Comparison of ENCODE assay signal across 20 cellular contexts in the genomic region with DNA sequence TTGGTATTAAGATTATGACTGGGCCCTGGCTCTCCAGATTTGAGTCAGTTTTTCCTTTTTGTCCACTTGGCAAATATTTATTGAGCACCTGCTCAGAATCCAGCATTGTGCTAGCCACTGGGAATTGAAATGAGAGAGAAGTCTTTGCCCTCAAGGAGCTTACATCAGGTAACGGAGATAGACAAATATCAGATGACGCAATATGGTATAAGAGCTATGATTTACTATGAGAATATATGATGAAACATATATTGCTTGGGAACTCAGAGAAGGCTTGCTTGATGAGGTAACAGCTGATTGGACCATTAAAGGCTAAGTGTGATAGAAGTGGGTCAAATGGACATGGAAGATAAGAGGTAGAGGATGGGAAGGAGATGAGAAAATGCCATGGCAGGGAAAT. TPM values are rescaled to one million over a fixed set of nuclear protein-coding genes. Genes with fewer than 3 reads are reported as not detected.
DNase-seq lines count a peak whose midpoint lies in the region; ATAC-seq, FAIRE-seq and TF ChIP-seq lines count a peak whose summit lies in the region.
"Had no signal": no experiment of that assay in that cellular context is flagged by ENCODE, and none has a peak within 500 bp of the region (broad histone marks: within the 10 kb centered on the region; RNA-seq: fewer than 3 reads in every experiment).

No MANE protein-coding gene starts in this region.

- H2BK12ac ChIP-seq in H1 (ENCODE audit: low read depth, low read length): no peak overlapping the region

- dilution Hi-C loops in IMR-90 (cut with HindIII; ENCODE audit: low sequenced_read_pairs, unreplicated experiment): no loop called here

- H2BK20ac ChIP-seq in IMR-90 (ENCODE audit: low read depth, low read length) (no peak overlapping the region), H1 (ENCODE audit: low read length) (no peak overlapping the region)

- H2BK5ac ChIP-seq in IMR-90 (ENCODE audit: low read depth, low read length, poor library complexity, severe bottlenecking) (no peak overlapping the region), H1 (ENCODE audit: low read depth, low read length) (no peak overlapping the region)

- no peak overlapping the region for H3K4me3 ChIP-seq in IMR-90 (ENCODE audit: insufficient read depth, low read depth, low read length)
- H3K4me3 ChIP-seq in H1 (ENCODE audit: extremely low read depth in 1 of 4, insufficient read depth in 2 of 4, low read depth in 3 of 4, low read length in 4 of 4): no peak overlapping the region
- H3K4me3 ChIP-seq in OCI-LY7 (ENCODE audit: low read depth, low read length, poor library complexity, severe bottlenecking): no peak overlapping the region
- H3K4me3 ChIP-seq: GM12878, GM23248 had no signal

- no peak overlapping the region for H3K4me3 Mint-ChIP-seq in activated T-helper 17 cell treated with anti-CD3 and anti-CD28 coated beads, Interleukin-2, amount 50 U/mL, for 72 hours
- H3K4me3 Mint-ChIP-seq: CD8-positive, alpha-beta T cell; H9 had no signal

- H2BK120ac ChIP-seq in IMR-90 (ENCODE audit: low read depth, low read length) (no peak overlapping the region), H1 (replicated peaks; ENCODE audit: low read depth, low read length) (no peak overlapping the region)

- H3K79me1 ChIP-seq in IMR-90 (ENCODE audit: low read depth in 1 of 2, low read length in 2 of 2) (no peaks in the 10 kb centered on the region), H1 (ENCODE audit: low read depth, low read length) (no peaks in the 10 kb centered on the region)

- H3K27ac ChIP-seq in IMR-90 (ENCODE audit: insufficient read depth, low read length) (no peak overlapping the region), H1 (ENCODE audit: low read depth, low read length) (no peak overlapping the region), OCI-LY7 (ENCODE audit: low read depth, low read length, poor library complexity, severe bottlenecking) (no peak overlapping the region)
- H3K27ac ChIP-seq: GM23248 had no signal

- H3K56ac ChIP-seq in IMR-90 (ENCODE audit: extremely low read depth, insufficient read depth, low read length) (no peak overlapping the region), H1 (replicated peaks; ENCODE audit: insufficient read length, low read depth, low read length) (no peak overlapping the region)

- in situ Hi-C loops in IMR-90 (cut with MboI; ENCODE audit: low sequenced_read_pairs): no loop called here

- peaks cover 8% of the 10 kb centered on the region for H3K36me3 ChIP-seq in IMR-90 (ENCODE audit: control insufficient read depth, insufficient read depth, low read length)
- peaks cover 0 to 11% (median 5%) of the 10 kb centered on the region in 4 experiments; a peak in 4 of 8 replicates for H3K36me3 ChIP-seq in H1 (ENCODE audit: control insufficient read depth in 2 of 4, insufficient read depth in 4 of 4, low read length in 3 of 4)
- no peaks in the 10 kb centered on the region for H3K36me3 ChIP-seq in OCI-LY7 (ENCODE audit: insufficient read depth, low read length)

- CTCF ChIA-PET in IMR-90 (lab: Yijun Ruan, JAX) (no interaction called here), H1 (lab: Charles Lee; ENCODE audit: partially characterized antibody) (interaction anchor here (1.2 to 1.8 kb wide), 3 partner anchors 29 to 371 kb away, joined by 3 to 6 read pairs (median 4); no protein-coding TSS in a partner anchor), OCI-LY7 (lab: Charles Lee; ENCODE audit: unreplicated experiment) (no interaction called here)

- H3K4ac ChIP-seq in IMR-90 (ENCODE audit: low read depth, low read length) (no peak overlapping the region), H1 (replicated peaks; ENCODE audit: insufficient read length, low read depth, low read length) (no peak overlapping the region)

- H3K27me3 Mint-ChIP-seq in activated T-helper 17 cell treated with anti-CD3 and anti-CD28 coated beads, Interleukin-2, amount 50 U/mL, for 72 hours: no peaks in the 10 kb centered on the region

- TF ChIP-seq EP300 in H1 (IDR thresholded peaks at IDR 0.05; ENCODE audit: borderline replicate concordance in 1 of 2, low read depth in 2 of 2, low read length in 2 of 2): no peak

- H4K8ac ChIP-seq in IMR-90 (ENCODE audit: low read depth in 2 of 2, low read length in 2 of 2): no peak overlapping the region
- H4K8ac ChIP-seq in H1 (ENCODE audit: extremely low read depth, insufficient read depth, low read length): no peak overlapping the region

- peaks cover 92% of the 10 kb centered on the region for H3K36me3 Mint-ChIP-seq in activated T-helper 17 cell treated with anti-CD3 and anti-CD28 coated beads, Interleukin-2, amount 50 U/mL, for 72 hours (ENCODE audit: low read depth)

- no peaks in the 10 kb centered on the region; the same call in 1 of the 2 replicates for H3K4me1 ChIP-seq in IMR-90 (ENCODE audit: control insufficient read depth, insufficient read depth, low read length)
- no peaks in the 10 kb centered on the region for H3K4me1 ChIP-seq in H1 (replicated peaks in 1 of 4; ENCODE audit: control insufficient read depth in 3 of 4, insufficient read depth in 4 of 4, low read length in 3 of 4)
- H3K4me1 ChIP-seq in OCI-LY7 (ENCODE audit: insufficient read depth, low read length, poor library complexity, severe bottlenecking): no peaks in the 10 kb centered on the region
- H3K4me1 ChIP-seq: Caco-2 had no signal

- H2AK9ac ChIP-seq in IMR-90 (replicated peaks; ENCODE audit: low read depth, low read length, poor library complexity): no peak overlapping the region

- H4K91ac ChIP-seq in IMR-90 (ENCODE audit: insufficient read depth, low read depth, low read length): no peak overlapping the region
- no peak overlapping the region for H4K91ac ChIP-seq in H1 (replicated peaks; ENCODE audit: insufficient read length, low read length)

- no peak overlapping the region for H3K4me2 ChIP-seq in IMR-90 (ENCODE audit: low read depth, low read length)
- no peak overlapping the region for H3K4me2 ChIP-seq in H1 (ENCODE audit: insufficient read depth in 1 of 2, low read depth in 2 of 2, low read length in 2 of 2)
- H3K4me2 ChIP-seq in OCI-LY7 (ENCODE audit: low read length): no peak overlapping the region

- no peaks in the 10 kb centered on the region for H3K9me3 Mint-ChIP-seq in activated T-helper 17 cell treated with anti-CD3 and anti-CD28 coated beads, Interleukin-2, amount 50 U/mL, for 72 hours
- H3K9me3 Mint-ChIP-seq: CD8-positive, alpha-beta T cell; H9 had no signal

- H4K20me1 ChIP-seq in IMR-90 (ENCODE audit: insufficient read depth, low read length) (no peaks in the 10 kb centered on the region), H1 (replicated peaks in 1 of 2; ENCODE audit: control insufficient read depth in 1 of 2, insufficient read depth in 2 of 2, low read length in 2 of 2) (no peaks in the 10 kb centered on the region), OCI-LY7 (ENCODE audit: insufficient read depth, low read length) (no peaks in the 10 kb centered on the region)

- no peaks in the 10 kb centered on the region for H3K9me3 ChIP-seq in IMR-90 (ENCODE audit: control insufficient read depth, insufficient read depth, low read length)
- no peaks in the 10 kb centered on the region for H3K9me3 ChIP-seq in H1 (ENCODE audit: insufficient read depth in 2 of 2, low read depth in 1 of 2, low read length in 1 of 2)
- no peaks in the 10 kb centered on the region for H3K9me3 ChIP-seq in OCI-LY7 (ENCODE audit: low read length)
- H3K9me3 ChIP-seq: Caco-2 had no signal

- no peaks in the 10 kb centered on the region; the same call in 1 of the 2 replicates for H3K23me2 ChIP-seq in H1 (ENCODE audit: low read depth, low read length)

- H3K79me2 ChIP-seq in H1 (ENCODE audit: control insufficient read depth in 1 of 2, insufficient read depth in 2 of 2, low read length in 2 of 2): no peaks in the 10 kb centered on the region
- H3K79me2 ChIP-seq in OCI-LY7 (ENCODE audit: insufficient read depth, low read depth, low read length): no peaks in the 10 kb centered on the region

- H2AK5ac ChIP-seq in IMR-90 (ENCODE audit: low read depth, low read length) (no peak overlapping the region), H1 (ENCODE audit: low read depth, low read length) (no peak overlapping the region)

- H3K9me2 ChIP-seq in OCI-LY7 (ENCODE audit: insufficient read depth, low read length): no peaks in the 10 kb centered on the region

- ATAC-seq in IMR-90 (ENCODE audit: low read depth) (no peak), GM19328 (IDR thresholded peaks at IDR 0.05; ENCODE audit: unreplicated experiment) (no peak), HG03135 (IDR thresholded peaks at IDR 0.05; ENCODE audit: unreplicated experiment) (no peak)
- no peak for ATAC-seq in activated T-helper 17 cell treated with anti-CD3 and anti-CD28 coated beads, Interleukin-2, amount 50 U/mL, for 72 hours (replicated peaks)
- ATAC-seq: CD8-positive, alpha-beta T cell; GM12878; HCT116 had no signal

- no peak for TF ChIP-seq RAD21 in IMR-90 (IDR thresholded peaks at IDR 0.05; ENCODE audit: low read length)
- no peak for TF ChIP-seq RAD21 in H1 (IDR thresholded peaks at IDR 0.05 in 1 of 2, conservative IDR thresholded peaks at IDR 0.05 in 1 of 2; ENCODE audit: low read depth in 2 of 2, low read length in 2 of 2)

- H3K23ac ChIP-seq in IMR-90 (ENCODE audit: low read depth, low read length) (no peak overlapping the region), H1 (ENCODE audit: insufficient read length) (no peak overlapping the region)

- H4K5ac ChIP-seq in IMR-90 (ENCODE audit: low read depth, low read length) (no peak overlapping the region), H1 (ENCODE audit: insufficient read length, low read depth, low read length) (no peak overlapping the region)

- H3K9ac ChIP-seq in IMR-90 (ENCODE audit: low read depth, low read length) (no peak overlapping the region), H1 (replicated peaks in 1 of 4; ENCODE audit: extremely low read depth in 1 of 4, low read depth in 3 of 4, low read length in 3 of 4) (no peak overlapping the region)
- H3K9ac ChIP-seq: GM23248 had no signal

- H3K4me1 Mint-ChIP-seq in activated T-helper 17 cell treated with anti-CD3 and anti-CD28 coated beads, Interleukin-2, amount 50 U/mL, for 72 hours: peaks cover 11% of the 10 kb centered on the region
- H3K4me1 Mint-ChIP-seq: H9 had no signal

- H3K27me3 ChIP-seq in IMR-90 (ENCODE audit: control insufficient read depth, insufficient read depth, low read length): no peaks in the 10 kb centered on the region
- H3K27me3 ChIP-seq in H1 (replicated peaks in 1 of 4; ENCODE audit: control insufficient read depth in 3 of 4, extremely low read depth in 1 of 4, insufficient read depth in 3 of 4, low read length in 3 of 4): no peaks in the 10 kb centered on the region

- peak overlapping the region; percentile 49 for H3K27ac Mint-ChIP-seq in activated T-helper 17 cell treated with anti-CD3 and anti-CD28 coated beads, Interleukin-2, amount 50 U/mL, for 72 hours

- H2AFZ ChIP-seq in IMR-90 (replicated peaks; ENCODE audit: low read length, poor library complexity): no peak overlapping the region
- H2AFZ ChIP-seq in H1 (ENCODE audit: low read length): no peak overlapping the region
- no peak overlapping the region for H2AFZ ChIP-seq in OCI-LY7 (ENCODE audit: low read length)
- H2AFZ ChIP-seq: GM23248 had no signal

- POLR2A ChIA-PET in IMR-90 (lab: Charles Lee; ENCODE audit: unreplicated experiment) (no interaction called here), H1 (lab: Charles Lee; ENCODE audit: partially characterized antibody) (interaction anchor here (0.6 kb wide), 1 partner anchor 28 kb away, joined by 3 read pairs; no protein-coding TSS in a partner anchor), OCI-LY7 (lab: Charles Lee) (interaction anchor here (0.7 to 1.8 kb wide), 4 partner anchors 10 to 22 kb away, joined by 3 to 5 read pairs (median 4); no protein-coding TSS in a partner anchor)

- FAIRE-seq in H1 (lab: Jason Lieb, UNC): no peak
- FAIRE-seq: GM12878, GM18507 had no signal

- no peak for TF ChIP-seq CTCF in IMR-90 (conservative IDR thresholded peaks at IDR 0.05; ENCODE audit: low read depth, low read length)
- no peak for TF ChIP-seq CTCF in H1 (IDR thresholded peaks at IDR 0.05; ENCODE audit: control extremely low read depth in 1 of 3, insufficient read depth in 1 of 3, low read depth in 1 of 3, low read length in 3 of 3)
- TF ChIP-seq CTCF in OCI-LY7 (conservative IDR thresholded peaks at IDR 0.05; ENCODE audit: low read length): no peak

- DNase-seq in IMR-90 (no peak), H1 (ENCODE audit: low read depth in 1 of 2, low spot score in 2 of 2) (no peak), OCI-LY7 (ENCODE audit: low spot score) (no peak)
- DNase-seq: C1 segment of cervical spinal cord; Caco-2; CD8-positive, alpha-beta T cell; DMS79; EL; GDM1; GM23248; H9 had no signal

- H3K14ac ChIP-seq in IMR-90 (replicated peaks; ENCODE audit: low read depth, low read length) (no peak overlapping the region), H1 (ENCODE audit: insufficient read length) (no peak overlapping the region)

- H3K18ac ChIP-seq in IMR-90 (ENCODE audit: low read depth, low read length): no peak overlapping the region
- H3K18ac ChIP-seq in H1 (ENCODE audit: extremely low read depth, low read length): no peak overlapping the region

- H3K9me1 ChIP-seq in IMR-90 (ENCODE audit: insufficient read depth, low read length): no peaks in the 10 kb centered on the region

- 100% methylated on average over 2 of the region's 2 CpGs; no CpG with 5 or more reads in 1 of the 2 experiments for WGBS in IMR-90 (ENCODE audit: extremely low coverage in 2 of 2, insufficient read length in 1 of 2), 2 experiments
- 94% methylated on average over 2 of the region's 2 CpGs; no CpG with 5 or more reads in 1 of the 2 experiments for WGBS in H1 (ENCODE audit: extremely low coverage in 1 of 2, insufficient coverage in 1 of 2, insufficient read length in 1 of 2, insufficient replicate concordance in 2 of 2, low coverage in 1 of 2, low lambda C conversion rate in 2 of 2, missing lambda C conversion rate in 1 of 2), 2 experiments

- TF ChIP-seq POLR2A in IMR-90 (IDR thresholded peaks at IDR 0.05; ENCODE audit: low read depth, low read length): no peak
- no peak for TF ChIP-seq POLR2A in H1 (IDR thresholded peaks at IDR 0.05; ENCODE audit: control extremely low read depth in 1 of 2, low read depth in 2 of 2, low read length in 2 of 2)

- H2BK15ac ChIP-seq in IMR-90 (ENCODE audit: low read depth, low read length) (no peak overlapping the region), H1 (ENCODE audit: low read length) (no peak overlapping the region)

- BruUV-seq in IMR-90 (replicated peaks; lab: Mats Ljungman, UMichigan): no TSS peak
- no TSS peak for BruUV-seq in OCI-LY7 (replicated peaks; lab: Mats Ljungman, UMichigan)

- intact Hi-C loops in IMR-90 (cut with micrococcal nuclease): no loop called here
- intact Hi-C loops in OCI-LY7 (cut with micrococcal nuclease; ENCODE audit: unreplicated experiment): no loop called here

RNA-seq across cellular contexts. Expression of gene GPR88, which starts 41.0 kb away (rescaled TPM):
- total RNA-seq in IMR-90 (2012; rRNA removed) (not detected in 2 replicates), OCI-LY7 (2022) (not detected in 2 replicates)
- polyA plus RNA-seq in IMR-90 (2012; rRNA removed) (0.03 TPM in 2 replicates), H1 (2011; rRNA removed) (not detected in 2 replicates)
- 0.01 and 0.05 TPM in 2 replicates for polyA plus RNA-seq in IMR-90 (2012; cell fraction: cytosol; rRNA removed)
- 0.02 TPM in 1 of 2 replicates, not detected in the other for polyA plus RNA-seq in IMR-90 (2012; cell fraction: nucleus; rRNA removed; ENCODE audit: low replicate concordance)
- total RNA-seq in activated T-helper 17 cell treated with anti-CD3 and anti-CD28 coated beads, Interleukin-2, amount 50 U/mL, for 72 hours: under 1 TPM in 1 of 2 donors, not detected in 1; 0.11 TPM
- total RNA-seq in H1 (2021; fragmentation: NEBNext Ultra II Directional; extraction: Animal tissue kit (Norgen Biotek cat#: 25700)): not detected in 2 replicates
- polyA plus RNA-seq in H1 (2011; cell fraction: cytosol; rRNA removed): 0.03 TPM
- polyA plus RNA-seq in H1 (2011; cell fraction: nucleus; rRNA removed): not detected
- 0.05 TPM in 1 of 4 replicates, not detected in the others for polyA plus RNA-seq in H1 (2012, experiment 1 of 2)
- polyA plus RNA-seq in H1 (2012, experiment 2 of 2): 0.05 TPM
- 0.02 TPM for polyA plus RNA-seq in H1 (2013, experiment 1 of 2)
- polyA plus RNA-seq in H1 (2013, experiment 2 of 2): not detected
- polyA minus RNA-seq in H1 (2011; rRNA and poly(A)+ RNA removed): not detected in 2 replicates
- not detected for polyA minus RNA-seq in H1 (2011; cell fraction: cytosol; rRNA and poly(A)+ RNA removed)
- not detected for polyA minus RNA-seq in H1 (2011; cell fraction: nucleus; rRNA and poly(A)+ RNA removed)
- not detected in 2 replicates for total RNA-seq in OCI-LY7 (2014; rRNA removed; shearing (Covaris generic))
- total RNA-seq: A172; A673; Caco-2; CD8-positive, alpha-beta T cell; H9 had no signal
- polyA plus RNA-seq: BJ, GM23248 had no signal
